Comparison of ENCODE assay signal across 12 cellular contexts in the genomic region with DNA sequence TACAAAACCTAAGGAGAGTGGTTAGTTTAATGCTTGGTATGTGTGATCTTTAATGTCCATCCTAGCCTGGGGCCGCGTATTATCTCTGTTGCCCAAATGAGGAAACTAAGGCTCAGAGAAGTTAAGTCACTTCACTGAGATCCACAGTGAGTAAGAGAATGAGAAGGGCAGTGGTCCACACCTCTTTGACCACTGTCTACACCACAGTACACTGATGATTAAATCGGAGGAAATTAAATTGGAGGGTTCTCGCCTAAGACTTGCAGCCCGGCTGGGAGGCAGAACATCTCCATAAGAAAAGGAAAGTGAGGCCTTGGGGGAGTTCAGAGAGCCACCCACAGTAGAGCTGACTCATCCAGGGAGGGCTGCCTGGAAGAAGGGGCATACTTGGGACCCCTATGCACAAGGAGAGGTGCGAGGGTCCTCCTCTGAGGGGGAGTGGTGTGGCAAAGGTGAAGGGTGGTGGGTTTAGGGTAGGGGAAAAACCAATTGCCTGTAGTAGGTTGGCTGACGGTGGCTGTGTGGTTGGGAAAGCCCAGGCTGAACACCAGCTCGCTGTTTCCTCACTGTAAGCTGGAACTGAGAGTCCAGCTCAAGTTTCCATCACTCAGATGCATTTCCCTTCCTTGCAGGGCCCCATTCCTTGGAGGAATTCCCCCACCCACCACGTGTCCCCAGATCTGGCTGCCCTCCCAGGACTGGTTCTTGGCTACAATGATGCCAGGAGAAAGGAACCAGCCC. TPM values are rescaled to one million over a fixed set of nuclear protein-coding genes. Genes with fewer than 3 reads are reported as not detected.
DNase-seq lines count a peak whose midpoint lies in the region; ATAC-seq, FAIRE-seq and TF ChIP-seq lines count a peak whose summit lies in the region.
"Had no signal": no experiment of that assay in that cellular context is flagged by ENCODE, and none has a peak within 500 bp of the region (broad histone marks: within the 10 kb centered on the region; RNA-seq: fewer than 3 reads in every experiment).

No MANE protein-coding gene starts in this region.

- H2BK120ac ChIP-seq in H1 (replicated peaks; ENCODE audit: low read depth, low read length): no peak overlapping the region

- H3K9ac ChIP-seq in H1 (replicated peaks in 1 of 4; ENCODE audit: extremely low read depth in 1 of 4, low read depth in 3 of 4, low read length in 3 of 4): no peak overlapping the region
- H3K9ac ChIP-seq: KMS-11 had no signal

- H3K4me2 ChIP-seq in H1 (ENCODE audit: insufficient read depth in 1 of 2, low read depth in 2 of 2, low read length in 2 of 2): 0 out of 4 replicates have a peak overlapping the region, but pooled peaks of 1 of the 2 experiments have one; percentile 9
- H3K4me2 ChIP-seq: KMS-11 had no signal

- ATAC-seq in GM19455 (IDR thresholded peaks at IDR 0.05; ENCODE audit: unreplicated experiment): no peak

- DNase-seq in GM19239 (ENCODE audit: insufficient read length, low spot score) (no peak), H1 (ENCODE audit: low read depth in 1 of 2, low spot score in 2 of 2) (no peak), NCI-H2081 treated with DMSO at 0.1 percent for 48 hours (lab: John Stamatoyannopoulos, UW) (no peak), NAMALWA (ENCODE audit: low spot score) (no peak), ACHN (no peak)
- DNase-seq in T-helper 2 cell treated with Interferon-gamma antibody and Interleukin-4, amounts not matched to agents 5 μg/mL and 100 μg/mL, for 36 hours (ENCODE audit: low spot score): peak; percentile 65
- peak in 2 of 3 experiments; percentile 58 to 60 for DNase-seq in stimulated activated CD4-positive, alpha-beta T cell treated with anti-CD3 and anti-CD28 coated beads, TNF-alpha, amount 100 ng/mL, for 24 hours (ENCODE audit: low read depth in 3 of 3)

- H3K36me3 Mint-ChIP-seq in T-helper 2 cell treated with Interferon-gamma antibody and Interleukin-4, amounts not matched to agents 5 μg/mL and 100 μg/mL, for 36 hours (ENCODE audit: low read depth): peaks cover 1% of the 10 kb centered on the region

- CTCF ChIA-PET in H1 (lab: Charles Lee; ENCODE audit: partially characterized antibody): interaction anchor here (1.1 to 11.2 kb wide), 7 partner anchors 6 to 309 kb away, joined by 5 to 98 read pairs (median 7); partner anchors contain the start of gene NEK5

- no peak for TF ChIP-seq EP300 in H1 (IDR thresholded peaks at IDR 0.05; ENCODE audit: borderline replicate concordance in 1 of 2, low read depth in 2 of 2, low read length in 2 of 2)

- H3K27me3 Mint-ChIP-seq in T-helper 2 cell treated with Interferon-gamma antibody and Interleukin-4, amounts not matched to agents 5 μg/mL and 100 μg/mL, for 36 hours (ENCODE audit: low read depth): peaks cover 45% of the 10 kb centered on the region

- H3K4me1 ChIP-seq in H1 (replicated peaks in 1 of 4; ENCODE audit: control insufficient read depth in 3 of 4, insufficient read depth in 4 of 4, low read length in 3 of 4): peaks cover 0 to 16% (median 7%) of the 10 kb centered on the region in 4 experiments; a peak in 5 of 7 replicates

- POLR2A ChIA-PET in H1 (lab: Charles Lee; ENCODE audit: partially characterized antibody): no interaction called here

- no peak overlapping the region for H4K91ac ChIP-seq in H1 (replicated peaks; ENCODE audit: insufficient read length, low read length)

- no peak for TF ChIP-seq RAD21 in H1 (IDR thresholded peaks at IDR 0.05 in 1 of 2, conservative IDR thresholded peaks at IDR 0.05 in 1 of 2; ENCODE audit: low read depth in 2 of 2, low read length in 2 of 2)

- H4K8ac ChIP-seq in H1 (ENCODE audit: extremely low read depth, insufficient read depth, low read length): no peak overlapping the region

- FAIRE-seq in GM19239 (lab: Jason Lieb, UNC): peak; percentile 79
- FAIRE-seq in H1 (lab: Jason Lieb, UNC): no peak
- FAIRE-seq: endometrium had no signal

- H3K27ac Mint-ChIP-seq in T-helper 2 cell treated with Interferon-gamma antibody and Interleukin-4, amounts not matched to agents 5 μg/mL and 100 μg/mL, for 36 hours: no peak overlapping the region

- no peak overlapping the region for H3K23ac ChIP-seq in H1 (ENCODE audit: insufficient read length)

- peaks cover 0 to 3% (median 1%) of the 10 kb centered on the region in 4 experiments; a peak in 2 of 7 replicates for H3K27me3 ChIP-seq in H1 (replicated peaks in 1 of 4; ENCODE audit: control insufficient read depth in 3 of 4, extremely low read depth in 1 of 4, insufficient read depth in 3 of 4, low read length in 3 of 4)

- H3K9me3 Mint-ChIP-seq in T-helper 2 cell treated with Interferon-gamma antibody and Interleukin-4, amounts not matched to agents 5 μg/mL and 100 μg/mL, for 36 hours: no peaks in the 10 kb centered on the region
- H3K9me3 Mint-ChIP-seq: neural crest cell had no signal

- H3K27ac ChIP-seq in H1 (ENCODE audit: low read depth, low read length): no peak overlapping the region
- H3K27ac ChIP-seq: KMS-11 had no signal

- in situ Hi-C loops in ACHN (cut with HindIII; ENCODE audit: low pct_ligation_motif_present, low pct_unique_long_range_greater_than_20kb, low sequenced_read_pairs): no loop called here

- no peaks in the 10 kb centered on the region for H3K36me3 ChIP-seq in H1 (ENCODE audit: control insufficient read depth in 2 of 4, insufficient read depth in 4 of 4, low read length in 3 of 4)

- H3K9me3 ChIP-seq in H1 (ENCODE audit: insufficient read depth in 2 of 2, low read depth in 1 of 2, low read length in 1 of 2): no peaks in the 10 kb centered on the region

- H3K14ac ChIP-seq in H1 (ENCODE audit: insufficient read length): no peak overlapping the region

- H3K4me1 Mint-ChIP-seq in T-helper 2 cell treated with Interferon-gamma antibody and Interleukin-4, amounts not matched to agents 5 μg/mL and 100 μg/mL, for 36 hours (ENCODE audit: low read depth): peaks cover 36% of the 10 kb centered on the region

- H4K5ac ChIP-seq in H1 (ENCODE audit: insufficient read length, low read depth, low read length): no peak overlapping the region

- H4K20me1 ChIP-seq in H1 (replicated peaks in 1 of 2; ENCODE audit: control insufficient read depth in 1 of 2, insufficient read depth in 2 of 2, low read length in 2 of 2): no peaks in the 10 kb centered on the region

- H2AK5ac ChIP-seq in H1 (ENCODE audit: low read depth, low read length): no peak overlapping the region

- no peaks in the 10 kb centered on the region for H3K79me2 ChIP-seq in H1 (ENCODE audit: control insufficient read depth in 1 of 2, insufficient read depth in 2 of 2, low read length in 2 of 2)

- TF ChIP-seq POLR2A in H1 (IDR thresholded peaks at IDR 0.05; ENCODE audit: control extremely low read depth in 1 of 2, low read depth in 2 of 2, low read length in 2 of 2): no peak

- WGBS in H1 (ENCODE audit: extremely low coverage in 1 of 2, insufficient coverage in 1 of 2, insufficient read length in 1 of 2, insufficient replicate concordance in 2 of 2, low coverage in 1 of 2, low lambda C conversion rate in 2 of 2, missing lambda C conversion rate in 1 of 2), 2 experiments: 65% methylated on average over 9 of the region's 9 CpGs; no CpG with 5 or more reads in 1 of the 2 experiments

- H2BK5ac ChIP-seq in H1 (ENCODE audit: low read depth, low read length): peak overlapping the region; percentile 20; the same call in 1 of the 2 replicates

- no peak for TF ChIP-seq CTCF in H1 (IDR thresholded peaks at IDR 0.05; ENCODE audit: control extremely low read depth in 1 of 3, insufficient read depth in 1 of 3, low read depth in 1 of 3, low read length in 3 of 3)

- H3K56ac ChIP-seq in H1 (replicated peaks; ENCODE audit: insufficient read length, low read depth, low read length): no peak overlapping the region

- H3K4ac ChIP-seq in H1 (replicated peaks; ENCODE audit: insufficient read length, low read depth, low read length): no peak overlapping the region

- peak overlapping the region; percentile 88; the same call in 1 of the 2 replicates for H2BK12ac ChIP-seq in H1 (ENCODE audit: low read depth, low read length)

- peak overlapping the region; percentile 24; the same call in 1 of the 2 replicates for H2BK20ac ChIP-seq in H1 (ENCODE audit: low read length)

- H3K79me1 ChIP-seq in H1 (ENCODE audit: low read depth, low read length): no peaks in the 10 kb centered on the region

- H3K18ac ChIP-seq in H1 (ENCODE audit: extremely low read depth, low read length): no peak overlapping the region

- no peak overlapping the region for H3K4me3 ChIP-seq in H1 (ENCODE audit: extremely low read depth in 1 of 4, insufficient read depth in 2 of 4, low read depth in 3 of 4, low read length in 4 of 4)

- H3K4me3 Mint-ChIP-seq in T-helper 2 cell treated with Interferon-gamma antibody and Interleukin-4, amounts not matched to agents 5 μg/mL and 100 μg/mL, for 36 hours: no peak overlapping the region
- H3K4me3 Mint-ChIP-seq: neural crest cell had no signal

- H2AFZ ChIP-seq in H1 (ENCODE audit: low read length): no peak overlapping the region; the same call in 1 of the 2 replicates

- H3K23me2 ChIP-seq in H1 (ENCODE audit: low read depth, low read length): no peaks in the 10 kb centered on the region

- no peak overlapping the region for H2BK15ac ChIP-seq in H1 (ENCODE audit: low read length)

RNA-seq across cellular contexts. Expression of gene DHRS12, which starts 15.0 kb away (rescaled TPM):
- 6.0 and 8.7 TPM in 2 replicates for total RNA-seq in H1 (2021; fragmentation: NEBNext Ultra II Directional; extraction: Animal tissue kit (Norgen Biotek cat#: 25700))
- 8.7 and 10.3 TPM in 2 replicates for polyA plus RNA-seq in H1 (2011; rRNA removed)
- 9.7 TPM for polyA plus RNA-seq in H1 (2011; cell fraction: cytosol; rRNA removed)
- 19.8 TPM for polyA plus RNA-seq in H1 (2011; cell fraction: nucleus; rRNA removed)
- 10.0 to 13.4 TPM (median 11.4 TPM) in 4 replicates for polyA plus RNA-seq in H1 (2012, experiment 1 of 2)
- polyA plus RNA-seq in H1 (2012, experiment 2 of 2): 4.7 TPM
- polyA plus RNA-seq in H1 (2013, experiment 1 of 2): 8.4 TPM
- polyA plus RNA-seq in H1 (2013, experiment 2 of 2): 9.0 TPM
- 5.3 and 7.8 TPM in 2 replicates for polyA minus RNA-seq in H1 (2011; rRNA and poly(A)+ RNA removed)
- polyA minus RNA-seq in H1 (2011; cell fraction: cytosol; rRNA and poly(A)+ RNA removed): 7.1 TPM
- 14.8 TPM for polyA minus RNA-seq in H1 (2011; cell fraction: nucleus; rRNA and poly(A)+ RNA removed)

RNA-seq across cellular contexts. Expression of gene TMEM272, which starts 26.0 kb away (rescaled TPM):
- not detected in 2 replicates for total RNA-seq in H1 (2021; fragmentation: NEBNext Ultra II Directional; extraction: Animal tissue kit (Norgen Biotek cat#: 25700))
- 0.05 and 0.06 TPM in 2 replicates for polyA plus RNA-seq in H1 (2011; rRNA removed)
- polyA plus RNA-seq in H1 (2011; cell fraction: cytosol; rRNA removed): 0.04 TPM
- polyA plus RNA-seq in H1 (2011; cell fraction: nucleus; rRNA removed): 0.43 TPM
- 0.06 to 0.32 TPM (median 0.09 TPM) in 3 of 4 replicates, not detected in the other for polyA plus RNA-seq in H1 (2012, experiment 1 of 2)
- not detected for polyA plus RNA-seq in H1 (2012, experiment 2 of 2)
- polyA plus RNA-seq in H1 (2013, experiment 1 of 2): 0.04 TPM
- polyA plus RNA-seq in H1 (2013, experiment 2 of 2): 0.02 TPM
- 0.28 and 0.29 TPM in 2 replicates for polyA minus RNA-seq in H1 (2011; rRNA and poly(A)+ RNA removed)
- polyA minus RNA-seq in H1 (2011; cell fraction: cytosol; rRNA and poly(A)+ RNA removed): not detected
- 0.30 TPM for polyA minus RNA-seq in H1 (2011; cell fraction: nucleus; rRNA and poly(A)+ RNA removed)

RNA-seq across cellular contexts. Expression of gene CCDC70, which starts 42.8 kb away (rescaled TPM):
- total RNA-seq in H1 (2021; fragmentation: NEBNext Ultra II Directional; extraction: Animal tissue kit (Norgen Biotek cat#: 25700)): not detected in 2 replicates
- not detected in 2 replicates for polyA plus RNA-seq in H1 (2011; rRNA removed)
- polyA plus RNA-seq in H1 (2011; cell fraction: cytosol; rRNA removed): not detected
- not detected for polyA plus RNA-seq in H1 (2011; cell fraction: nucleus; rRNA removed)
- not detected in 4 replicates for polyA plus RNA-seq in H1 (2012, experiment 1 of 2)
- polyA plus RNA-seq in H1 (2012, experiment 2 of 2): not detected
- polyA plus RNA-seq in H1 (2013, experiment 1 of 2): not detected
- not detected for polyA plus RNA-seq in H1 (2013, experiment 2 of 2)
- not detected in 2 replicates for polyA minus RNA-seq in H1 (2011; rRNA and poly(A)+ RNA removed)
- not detected for polyA minus RNA-seq in H1 (2011; cell fraction: cytosol; rRNA and poly(A)+ RNA removed)
- not detected for polyA minus RNA-seq in H1 (2011; cell fraction: nucleus; rRNA and poly(A)+ RNA removed)
- total RNA-seq: neural crest cell; T-helper 1 cell treated with Interleukin-12 subunit alpha and Interleukin-12 subunit beta and Interleukin-4 antibody, amounts not matched to agents 30 ng/mL and 1 ng/mL, for 36 hours had no signal

Comparison
In these comparisons a context has a peak if more than half of its experiments do, and no peak if none do; other contexts are left out.
1. DNase-seq: peak in T-helper 2 cell treated with Interferon-gamma antibody and Interleukin-4, amounts not matched to agents 5 μg/mL and 100 μg/mL, for 36 hours (single experiment) and stimulated activated CD4-positive, alpha-beta T cell treated with anti-CD3 and anti-CD28 coated beads, TNF-alpha, amount 100 ng/mL, for 24 hours (2 of 3); none in GM19239 (single experiment), H1 (0 of 2), NCI-H2081 treated with DMSO at 0.1 percent for 48 hours (single experiment), NAMALWA (single experiment) and ACHN (single experiment).